In the genomic region with DNA sequence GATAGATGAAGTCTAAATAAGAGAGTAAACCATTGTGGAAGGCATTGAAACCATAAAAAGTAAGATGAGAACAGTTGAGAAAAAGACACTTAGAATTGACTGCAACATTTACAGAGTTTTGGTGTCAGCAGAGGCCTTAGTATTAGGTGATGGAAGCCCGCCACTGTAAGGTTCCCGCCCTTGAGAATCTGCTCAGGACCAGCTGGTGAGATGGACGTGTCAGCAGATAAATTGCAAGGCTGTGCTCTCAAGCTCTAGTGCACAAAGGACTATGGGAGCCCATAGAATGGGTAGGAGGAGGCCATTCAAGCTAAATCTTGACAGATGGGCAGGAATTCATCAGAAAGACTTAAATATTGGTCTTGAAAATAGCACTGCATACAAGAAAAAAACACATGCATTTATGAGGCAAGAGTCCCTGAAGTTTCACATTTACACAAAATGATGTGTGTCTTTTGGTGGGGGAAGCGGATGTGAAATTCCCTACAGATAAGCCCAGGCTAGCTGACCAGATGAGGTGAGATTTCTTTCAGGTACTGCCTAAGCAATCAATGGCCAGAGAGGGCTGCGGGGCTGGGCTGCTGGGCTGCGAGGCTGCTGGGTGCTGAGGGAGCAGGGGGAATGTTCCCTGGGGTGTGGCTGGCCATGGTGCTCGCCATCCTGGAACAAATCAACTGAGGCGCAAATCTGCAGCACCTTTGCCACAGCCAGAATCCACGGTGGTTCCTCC, we compare ENCODE assay signal across 12 cellular contexts. TPM values are rescaled to one million over a fixed set of nuclear protein-coding genes. Genes with fewer than 3 reads are reported as not detected.
DNase-seq lines count a peak whose midpoint lies in the region; TF ChIP-seq lines count a peak whose summit lies in the region.
"Had no signal": no experiment of that assay in that cellular context is flagged by ENCODE, and none has a peak within 500 bp of the region (broad histone marks: within the 10 kb centered on the region; RNA-seq: fewer than 3 reads in every experiment).

No MANE protein-coding gene starts in this region.

- H3K36me3 ChIP-seq in Karpas-422 (ENCODE audit: insufficient read depth, low read length) (no peaks in the 10 kb centered on the region), adipocyte (ENCODE audit: control insufficient read depth, insufficient read depth, low read length, severe bottlenecking) (no peaks in the 10 kb centered on the region), parathyroid adenoma (ENCODE audit: control insufficient read depth, insufficient read depth, low read length) (no peaks in the 10 kb centered on the region)

- H3K4me1 ChIP-seq in Karpas-422 (ENCODE audit: low read length) (peaks cover 100% of the 10 kb centered on the region), adipocyte (ENCODE audit: control insufficient read depth, insufficient read depth, low read length) (peaks cover 33% of the 10 kb centered on the region), parathyroid adenoma (peaks cover 70% of the 10 kb centered on the region)

- no peaks in the 10 kb centered on the region for H3K9me2 ChIP-seq in Karpas-422 (replicated peaks; ENCODE audit: insufficient read depth, low read length)

- H3K79me2 ChIP-seq in Karpas-422 (ENCODE audit: low read length) (no peaks in the 10 kb centered on the region), parathyroid adenoma (no peaks in the 10 kb centered on the region)

- H3K4me3 ChIP-seq in Karpas-422 (ENCODE audit: low read length) (peak overlapping the region; percentile 44; the same call in 1 of the 2 replicates), adipocyte (ENCODE audit: low read length) (no peak overlapping the region), parathyroid adenoma (ENCODE audit: low read depth, low read length) (no peak overlapping the region)

- no peaks in the 10 kb centered on the region for H4K20me1 ChIP-seq in Karpas-422 (ENCODE audit: insufficient read depth, low read depth, low read length)

- H3K9me3 ChIP-seq in Karpas-422 (ENCODE audit: low read length), result no peaks in the 10 kb centered on the region
- no peaks in the 10 kb centered on the region for H3K9me3 ChIP-seq in adipocyte (ENCODE audit: control insufficient read depth, low read length)
- no peaks in the 10 kb centered on the region for H3K9me3 ChIP-seq in parathyroid adenoma (ENCODE audit: control insufficient read depth, low read length)

- peak overlapping the region; percentile 99 for H3K27ac ChIP-seq in Karpas-422 (ENCODE audit: low read length)
- H3K27ac ChIP-seq in parathyroid adenoma, result peak overlapping the region; percentile 47
- H3K27ac ChIP-seq: 22Rv1 had no signal

- in situ Hi-C loops in ACHN (cut with HindIII; ENCODE audit: low pct_ligation_motif_present, low pct_unique_long_range_greater_than_20kb, low sequenced_read_pairs), result loop anchor here (25.0 kb wide), 1 partner anchor 93 kb away; no protein-coding TSS in a partner anchor

- DNase-seq in DMS 273 (lab: John Stamatoyannopoulos, UW; ENCODE audit: unreplicated experiment) (peak; percentile 63), DMS 273 treated with DMSO at 0.1 percent for 48 hours (lab: John Stamatoyannopoulos, UW) (no peak), Karpas-422 (peak; percentile 85), adipocyte (ENCODE audit: low read depth) (no peak), ACHN (no peak), occipital lobe (lab: John Stamatoyannopoulos, UW) (no peak), DMS79 treated with DMSO at 0.1 percent for 48 hours (lab: John Stamatoyannopoulos, UW) (no peak)
- DNase-seq: amygdala; NCI-H510A treated with DMSO at 0.1 percent for 48 hours; stimulated activated CD4-positive, alpha-beta T cell treated with anti-CD3 and anti-CD28 coated beads, Interleukin-4, amount 100 ng/mL, for 4 hours had no signal

- H2AFZ ChIP-seq in Karpas-422 (ENCODE audit: low read length), result no peak overlapping the region
- H2AFZ ChIP-seq in parathyroid adenoma, result peak overlapping the region; percentile 10

- H3K27me3 ChIP-seq in Karpas-422 (ENCODE audit: low read length) (no peaks in the 10 kb centered on the region), adipocyte (replicated peaks; ENCODE audit: control insufficient read depth, insufficient read depth, low read length) (no peaks in the 10 kb centered on the region), parathyroid adenoma (ENCODE audit: control insufficient read depth, insufficient read depth, low read length) (no peaks in the 10 kb centered on the region)

- no peak for TF ChIP-seq CTCF in parathyroid adenoma (IDR thresholded peaks at IDR 0.05)

- peak overlapping the region; percentile 70 for H3K4me2 ChIP-seq in Karpas-422 (ENCODE audit: low read depth, low read length, poor library complexity, severe bottlenecking)
- H3K4me2 ChIP-seq in parathyroid adenoma (ENCODE audit: low read length), result no peak overlapping the region

- H3K9ac ChIP-seq in Karpas-422 (ENCODE audit: low read length), result peak overlapping the region; percentile 72
- H3K9ac ChIP-seq in adipocyte (ENCODE audit: low read length), result peak overlapping the region; percentile 12
- H3K9ac ChIP-seq in parathyroid adenoma, result no peak overlapping the region

RNA-seq across cellular contexts. Expression of a gene that starts 42.5 kb away (rescaled TPM):
- total RNA-seq in Karpas-422 (2014; rRNA removed; shearing (Covaris generic); ENCODE audit: low replicate concordance), result 88.9 and 251 TPM in 2 replicates
- 52.4 TPM for total RNA-seq in occipital lobe

Comparison
In these comparisons a context has a peak if more than half of its experiments do, and no peak if none do; other contexts are left out.
1. DNase-seq: peak in DMS 273 (single experiment) and Karpas-422 (single experiment); none in DMS 273 treated with DMSO at 0.1 percent for 48 hours (single experiment), adipocyte (single experiment), ACHN (single experiment), occipital lobe (single experiment) and DMS79 treated with DMSO at 0.1 percent for 48 hours (single experiment).